37 cellular contexts compared by ENCODE assay signal in genomic region chr9:124458441-124458840, GRCh38. TPM values are rescaled to one million over a fixed set of nuclear protein-coding genes. Genes with fewer than 3 reads are reported as not detected.
"Had no signal": no experiment of that assay in that cellular context is flagged by ENCODE, and none has a peak within 500 bp of the region (broad histone marks: within the 10 kb centered on the region; RNA-seq: fewer than 3 reads in every experiment).

No MANE protein-coding gene starts in this region.

- H3K4me1 Mint-ChIP-seq: activated CD4-positive, alpha-beta T cell treated with anti-CD3 and anti-CD28 coated beads for 36 hours; activated CD4-positive, alpha-beta T cell treated with anti-CD3 and anti-CD28 coated beads, Interleukin-2, amount 10 ng/mL, durations not matched to agents 24 days and 14 days; activated CD8-positive, alpha-beta memory T cell treated with anti-CD3 and anti-CD28 coated beads, Interleukin-2, amount 10 ng/mL, durations not matched to agents 7 days and 5 days; activated naive CD4-positive, alpha-beta T cell treated with anti-CD3 and anti-CD28 coated beads, Interleukin-2, amount 50 U/mL, for 24 hours; activated naive CD8-positive, alpha-beta T cell treated with anti-CD3 and anti-CD28 coated beads for 36 hours had no signal

- H3K4me1 ChIP-seq: colonic mucosa had no signal

- H3K4me3 ChIP-seq: colonic mucosa, esophagus squamous epithelium, gastroesophageal sphincter had no signal

- ATAC-seq: activated CD4-positive, alpha-beta T cell treated with anti-CD3 and anti-CD28 coated beads for 36 hours; activated CD8-positive, alpha-beta memory T cell treated with anti-CD3 and anti-CD28 coated beads, Interleukin-2, amount 10 ng/mL, durations not matched to agents 7 days and 5 days; activated CD8-positive, alpha-beta T cell treated with anti-CD3 and anti-CD28 coated beads, Interleukin-2, amount 10 ng/mL, durations not matched to agents 7 days and 5 days; gastroesophageal sphincter had no signal

- H3K36me3 ChIP-seq: brain microvascular endothelial cell, colonic mucosa, esophagus squamous epithelium, gastroesophageal sphincter had no signal

- H3K27ac ChIP-seq: brain microvascular endothelial cell, colonic mucosa, epithelial cell of prostate, esophagus squamous epithelium, gastroesophageal sphincter had no signal

- H3K9me3 Mint-ChIP-seq: activated CD4-positive, alpha-beta memory T cell treated with anti-CD3 and anti-CD28 coated beads for 36 hours; activated CD4-positive, alpha-beta T cell treated with anti-CD3 and anti-CD28 coated beads, Interleukin-2, amount 10 ng/mL, durations not matched to agents 24 days and 14 days; activated naive CD4-positive, alpha-beta T cell treated with anti-CD3 and anti-CD28 coated beads for 36 hours; activated naive CD4-positive, alpha-beta T cell treated with anti-CD3 and anti-CD28 coated beads, Interleukin-2, amount 50 U/mL, for 24 hours; activated T-helper 1 cell treated with anti-CD3 and anti-CD28 coated beads, Interleukin-12 subunit alpha, Interleukin-12 subunit beta, Interleukin-2, Interleukin-4 antibody, amounts not matched to agents 30 ng/mL and 10 ng/mL and 1 ng/mL, durations not matched to agents 14 hours and 24 hours and 36 hours; activated T-helper 2 cell treated with anti-CD3 and anti-CD28 coated beads, Interferon-gamma antibody, Interleukin-2, Interleukin-4, amounts not matched to agents 10 μg/mL and 5 μg/mL and 100 μg/mL, durations not matched to agents 14 hours and 24 hours and 36 hours had no signal

- H3K27ac Mint-ChIP-seq: activated CD4-positive, alpha-beta memory T cell treated with anti-CD3 and anti-CD28 coated beads for 36 hours; activated CD4-positive, alpha-beta T cell treated with anti-CD3 and anti-CD28 coated beads for 36 hours; activated CD4-positive, alpha-beta T cell treated with anti-CD3 and anti-CD28 coated beads, Interleukin-2, amount 10 ng/mL, durations not matched to agents 24 days and 14 days; activated CD8-positive, alpha-beta memory T cell treated with anti-CD3 and anti-CD28 coated beads, Interleukin-2, amount 10 ng/mL, durations not matched to agents 7 days and 5 days; activated CD8-positive, alpha-beta T cell treated with anti-CD3 and anti-CD28 coated beads, Interleukin-2, amount 10 ng/mL, durations not matched to agents 7 days and 5 days; activated naive CD4-positive, alpha-beta T cell treated with anti-CD3 and anti-CD28 coated beads for 36 hours; activated naive CD4-positive, alpha-beta T cell treated with anti-CD3 and anti-CD28 coated beads, Interleukin-2, amount 50 U/mL, for 24 hours; activated naive CD8-positive, alpha-beta T cell treated with anti-CD3 and anti-CD28 coated beads for 36 hours; activated T-helper 1 cell treated with anti-CD3 and anti-CD28 coated beads, Interleukin-12 subunit alpha, Interleukin-12 subunit beta, Interleukin-2, Interleukin-4 antibody, amounts not matched to agents 30 ng/mL and 10 ng/mL and 1 ng/mL, durations not matched to agents 14 hours and 24 hours and 36 hours; activated T-helper 2 cell treated with anti-CD3 and anti-CD28 coated beads, Interferon-gamma antibody, Interleukin-2, Interleukin-4, amounts not matched to agents 10 μg/mL and 5 μg/mL and 100 μg/mL, durations not matched to agents 14 hours and 24 hours and 36 hours had no signal

- H3K9me3 ChIP-seq: colonic mucosa, esophagus squamous epithelium had no signal

- H3K36me3 Mint-ChIP-seq: activated CD4-positive, alpha-beta memory T cell treated with anti-CD3 and anti-CD28 coated beads for 36 hours; activated CD8-positive, alpha-beta memory T cell treated with anti-CD3 and anti-CD28 coated beads, Interleukin-2, amount 10 ng/mL, durations not matched to agents 7 days and 5 days; activated naive CD4-positive, alpha-beta T cell treated with anti-CD3 and anti-CD28 coated beads, Interleukin-2, amount 50 U/mL, for 24 hours; activated naive CD8-positive, alpha-beta T cell treated with anti-CD3 and anti-CD28 coated beads for 36 hours had no signal

- DNase-seq: activated CD4-positive, alpha-beta memory T cell treated with anti-CD3 and anti-CD28 coated beads for 36 hours; activated CD4-positive, alpha-beta T cell treated with anti-CD3 and anti-CD28 coated beads for 36 hours; activated CD4-positive, alpha-beta T cell treated with anti-CD3 and anti-CD28 coated beads, Interleukin-2, amount 10 ng/mL, durations not matched to agents 24 days and 14 days; activated CD4-positive, CD25-positive, alpha-beta regulatory T cell; activated CD4-positive, CD25-positive, alpha-beta regulatory T cell treated with anti-CD3 and anti-CD28 coated beads, Interleukin-2, amount 50 U/mL, for 72 hours; activated CD8-positive, alpha-beta memory T cell treated with anti-CD3 and anti-CD28 coated beads, Interleukin-2, amount 10 ng/mL, durations not matched to agents 7 days and 5 days; activated CD8-positive, alpha-beta memory T cell treated with anti-CD3 and anti-CD28 coated beads, Interleukin-2, amount 50 U/mL, for 4 hours; activated CD8-positive, alpha-beta T cell treated with anti-CD3 and anti-CD28 coated beads, Interleukin-2, amount 10 ng/mL, durations not matched to agents 7 days and 5 days; activated effector memory CD4-positive, alpha-beta T cell treated with anti-CD3 and anti-CD28 coated beads, Interleukin-2, amount 50 U/mL, for 16 hours; activated naive CD4-positive, alpha-beta T cell treated with anti-CD3 and anti-CD28 coated beads for 36 hours; activated naive CD8-positive, alpha-beta T cell treated with anti-CD3 and anti-CD28 coated beads for 36 hours; activated T-cell treated with anti-CD3 and anti-CD28 coated beads, Interleukin-2, amount 50 U/mL, for 1 hour; activated T-cell treated with anti-CD3 and anti-CD28 coated beads, Interleukin-2, amount 50 U/mL, for 48 hours; amniotic stem cell; anterior cingulate cortex; brain microvascular endothelial cell; caudate nucleus; colonic mucosa; effector CD8-positive, alpha-beta T cell; esophagus squamous epithelium; foreskin melanocyte; T-helper 2 cell had no signal

- H3K4me3 Mint-ChIP-seq: activated CD4-positive, alpha-beta memory T cell treated with anti-CD3 and anti-CD28 coated beads for 36 hours; activated CD4-positive, alpha-beta T cell treated with anti-CD3 and anti-CD28 coated beads for 36 hours; activated CD4-positive, alpha-beta T cell treated with anti-CD3 and anti-CD28 coated beads, Interleukin-2, amount 10 ng/mL, durations not matched to agents 24 days and 14 days; activated CD8-positive, alpha-beta memory T cell treated with anti-CD3 and anti-CD28 coated beads, Interleukin-2, amount 10 ng/mL, durations not matched to agents 7 days and 5 days; activated CD8-positive, alpha-beta T cell treated with anti-CD3 and anti-CD28 coated beads, Interleukin-2, amount 10 ng/mL, durations not matched to agents 7 days and 5 days; activated naive CD4-positive, alpha-beta T cell treated with anti-CD3 and anti-CD28 coated beads for 36 hours; activated naive CD4-positive, alpha-beta T cell treated with anti-CD3 and anti-CD28 coated beads, Interleukin-2, amount 50 U/mL, for 24 hours; activated naive CD8-positive, alpha-beta T cell treated with anti-CD3 and anti-CD28 coated beads for 36 hours; activated T-helper 1 cell treated with anti-CD3 and anti-CD28 coated beads, Interleukin-12 subunit alpha, Interleukin-12 subunit beta, Interleukin-2, Interleukin-4 antibody, amounts not matched to agents 30 ng/mL and 10 ng/mL and 1 ng/mL, durations not matched to agents 14 hours and 24 hours and 36 hours had no signal

RNA-seq across cellular contexts. Expression of gene ADGRD2, which starts 8.2 kb away (rescaled TPM):
- total RNA-seq: activated CD4-positive, alpha-beta memory T cell treated with anti-CD3 and anti-CD28 coated beads for 36 hours; activated CD4-positive, alpha-beta T cell treated with anti-CD3 and anti-CD28 coated beads for 36 hours; activated CD4-positive, alpha-beta T cell treated with anti-CD3 and anti-CD28 coated beads, Interleukin-2, amount 10 ng/mL, durations not matched to agents 24 days and 14 days; activated CD8-positive, alpha-beta memory T cell treated with anti-CD3 and anti-CD28 coated beads for 36 hours; activated CD8-positive, alpha-beta memory T cell treated with anti-CD3 and anti-CD28 coated beads, Interleukin-2, amount 10 ng/mL, durations not matched to agents 7 days and 5 days; activated CD8-positive, alpha-beta T cell treated with anti-CD3 and anti-CD28 coated beads, Interleukin-2, amount 10 ng/mL, durations not matched to agents 7 days and 5 days; activated naive CD4-positive, alpha-beta T cell treated with anti-CD3 and anti-CD28 coated beads for 36 hours; activated naive CD8-positive, alpha-beta T cell treated with anti-CD3 and anti-CD28 coated beads for 36 hours; activated T-helper 1 cell treated with anti-CD3 and anti-CD28 coated beads, Interleukin-12 subunit alpha, Interleukin-12 subunit beta, Interleukin-2, Interleukin-4 antibody, amounts not matched to agents 30 ng/mL and 10 ng/mL and 1 ng/mL, durations not matched to agents 14 hours and 24 hours and 36 hours; activated T-helper 2 cell treated with anti-CD3 and anti-CD28 coated beads, Interferon-gamma antibody, Interleukin-2, Interleukin-4, amounts not matched to agents 10 μg/mL and 5 μg/mL and 100 μg/mL, durations not matched to agents 14 hours and 24 hours and 36 hours; astrocyte; bronchial epithelial cell; colonic mucosa; dermis microvascular lymphatic vessel endothelial cell; endothelial cell of umbilical vein; fibroblast of lung; fibroblast of villous mesenchyme; gastroesophageal sphincter; glomerular endothelial cell; T-helper 1 cell treated with Interleukin-12 subunit alpha and Interleukin-12 subunit beta and Interleukin-4 antibody, amounts not matched to agents 30 ng/mL and 1 ng/mL, for 36 hours had no signal
- polyA plus RNA-seq: adipose tissue, endothelial cell of umbilical vein, fibroblast of lung had no signal

RNA-seq across cellular contexts. Expression of gene NR5A1, which starts 48.8 kb away (rescaled TPM):
- total RNA-seq: activated CD4-positive, alpha-beta memory T cell treated with anti-CD3 and anti-CD28 coated beads for 36 hours; activated CD4-positive, alpha-beta T cell treated with anti-CD3 and anti-CD28 coated beads for 36 hours; activated CD4-positive, alpha-beta T cell treated with anti-CD3 and anti-CD28 coated beads, Interleukin-2, amount 10 ng/mL, durations not matched to agents 24 days and 14 days; activated CD8-positive, alpha-beta memory T cell treated with anti-CD3 and anti-CD28 coated beads for 36 hours; activated CD8-positive, alpha-beta memory T cell treated with anti-CD3 and anti-CD28 coated beads, Interleukin-2, amount 10 ng/mL, durations not matched to agents 7 days and 5 days; activated CD8-positive, alpha-beta T cell treated with anti-CD3 and anti-CD28 coated beads, Interleukin-2, amount 10 ng/mL, durations not matched to agents 7 days and 5 days; activated naive CD4-positive, alpha-beta T cell treated with anti-CD3 and anti-CD28 coated beads for 36 hours; activated naive CD8-positive, alpha-beta T cell treated with anti-CD3 and anti-CD28 coated beads for 36 hours; activated T-helper 1 cell treated with anti-CD3 and anti-CD28 coated beads, Interleukin-12 subunit alpha, Interleukin-12 subunit beta, Interleukin-2, Interleukin-4 antibody, amounts not matched to agents 30 ng/mL and 10 ng/mL and 1 ng/mL, durations not matched to agents 14 hours and 24 hours and 36 hours; activated T-helper 2 cell treated with anti-CD3 and anti-CD28 coated beads, Interferon-gamma antibody, Interleukin-2, Interleukin-4, amounts not matched to agents 10 μg/mL and 5 μg/mL and 100 μg/mL, durations not matched to agents 14 hours and 24 hours and 36 hours; astrocyte; bronchial epithelial cell; dermis microvascular lymphatic vessel endothelial cell; endothelial cell of umbilical vein; esophagus squamous epithelium; fibroblast of lung; fibroblast of villous mesenchyme; gastroesophageal sphincter; glomerular endothelial cell; T-helper 1 cell treated with Interleukin-12 subunit alpha and Interleukin-12 subunit beta and Interleukin-4 antibody, amounts not matched to agents 30 ng/mL and 1 ng/mL, for 36 hours had no signal
- polyA plus RNA-seq: endothelial cell of umbilical vein, fibroblast of lung had no signal
